In the genomic region with DNA sequence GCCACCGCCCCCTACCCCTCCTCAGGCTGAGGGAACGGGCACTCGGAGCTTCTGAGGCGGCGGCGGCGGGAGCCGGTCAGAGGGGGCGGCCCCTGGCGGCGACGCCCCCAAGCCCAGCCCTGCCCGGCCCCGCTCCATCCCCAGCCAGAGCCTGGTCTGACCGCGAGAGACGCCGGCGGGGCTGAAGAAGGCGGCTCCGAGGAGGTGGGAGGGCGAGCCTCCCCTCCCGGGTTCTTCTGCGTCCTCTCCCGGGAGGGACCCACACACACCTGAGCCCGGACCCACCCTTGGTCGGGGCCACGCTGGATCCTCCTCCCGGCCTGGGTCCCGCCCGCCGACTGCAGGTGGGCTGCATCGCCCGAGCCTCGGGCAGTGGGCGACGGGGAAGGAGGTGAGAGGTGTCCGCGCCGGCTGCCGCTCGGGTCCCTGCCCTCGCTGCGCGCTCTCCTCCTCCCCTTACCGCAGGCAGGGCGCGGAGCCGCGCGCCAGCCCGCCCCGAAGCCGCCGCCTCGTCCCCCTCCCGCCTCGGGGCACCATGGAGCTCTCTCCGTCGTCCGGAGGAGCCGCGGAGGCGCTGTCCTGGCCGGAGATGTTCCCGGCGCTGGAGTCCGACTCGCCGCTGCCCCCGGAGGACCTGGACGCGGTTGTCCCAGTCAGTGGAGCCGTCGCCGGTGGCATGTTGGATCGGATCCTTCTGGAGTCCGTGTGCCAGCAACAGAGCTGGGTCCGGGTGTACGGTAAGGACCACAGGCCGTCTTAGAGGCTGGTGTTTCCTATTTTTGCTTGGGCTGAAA, we compare ENCODE assay signal across 8 cellular contexts. TPM values are rescaled to one million over a fixed set of nuclear protein-coding genes. Genes with fewer than 3 reads are reported as not detected.
A peak's percentile ranks its signal among the peaks of the same experiment; 100 is the strongest.
DNase-seq lines count a peak whose midpoint lies in the region; ATAC-seq and TF ChIP-seq lines count a peak whose summit lies in the region.

A gene (plus strand): TSS at position 147 of the 794 bp plus-strand sequence. CDS start 389 bp downstream, at position 536.

- CTCF ChIA-PET in OCI-LY7 (lab: Charles Lee; ENCODE audit: unreplicated experiment) = no interaction called here

- H3K36me3 ChIP-seq in OCI-LY7 (ENCODE audit: insufficient read depth, low read length) (no peaks in the 10 kb centered on the region), sigmoid colon (no peaks in the 10 kb centered on the region)

- no peaks in the 10 kb centered on the region for H3K79me2 ChIP-seq in OCI-LY7 (ENCODE audit: insufficient read depth, low read depth, low read length)

- H3K27me3 ChIP-seq in sigmoid colon = no peaks in the 10 kb centered on the region

- H3K9me2 ChIP-seq in OCI-LY7 (ENCODE audit: insufficient read depth, low read length) = no peaks in the 10 kb centered on the region

- intact Hi-C loops in OCI-LY7 (cut with micrococcal nuclease; ENCODE audit: unreplicated experiment) = no loop called here
- intact Hi-C loops in sigmoid colon (cut with DNase I) = loop anchor here (2.0 to 10.0 kb wide), 3 partner anchors 57 to 931 kb away; a partner anchor contains a TSS

- no peak for TF ChIP-seq POLR2A in sigmoid colon (IDR thresholded peaks at IDR 0.05)

- ATAC-seq in GM19351 (IDR thresholded peaks at IDR 0.05; ENCODE audit: unreplicated experiment) = peak; percentile 59
- peak; percentile 57 for ATAC-seq in HG03354 (IDR thresholded peaks at IDR 0.05; ENCODE audit: poor library complexity, severe bottlenecking, unreplicated experiment)

- no peak within 1 kb of the TSS for H3K27ac ChIP-seq in OCI-LY7 (ENCODE audit: low read depth, low read length, poor library complexity, severe bottlenecking)
- peak within 1 kb of the TSS; percentile 81 for H3K27ac ChIP-seq in caudate nucleus (ENCODE audit: low read depth, low read length)
- H3K27ac ChIP-seq in sigmoid colon = peak within 1 kb of the TSS; percentile 84 to 96 (median 95)

- no peak for TF ChIP-seq EP300 in sigmoid colon (IDR thresholded peaks at IDR 0.05)

- DNase-seq in DMS 273 (lab: John Stamatoyannopoulos, UW; ENCODE audit: unreplicated experiment) (peak; percentile 81), OCI-LY7 (ENCODE audit: low spot score) (no peak), caudate nucleus (lab: John Stamatoyannopoulos, UW) (peak in 57 of 61 donors; percentile 9 to 78 (median 49)), iPS-NIHi7 (ENCODE audit: extremely low spot score) (peak; percentile 87), sigmoid colon (peak; percentile 81), NAMALWA (ENCODE audit: low spot score) (no peak)

- peak within 1 kb of the TSS; percentile 23; the same call in 1 of the 2 replicates for H2AFZ ChIP-seq in OCI-LY7 (ENCODE audit: low read length)

- H3K4me3 ChIP-seq in OCI-LY7 (ENCODE audit: low read depth, low read length, poor library complexity, severe bottlenecking) = peak within 1 kb of the TSS; percentile 64
- H3K4me3 ChIP-seq in sigmoid colon = peak within 1 kb of the TSS; percentile 87 to 96 (median 92)

- TF ChIP-seq CTCF in OCI-LY7 (conservative IDR thresholded peaks at IDR 0.05; ENCODE audit: low read length) = no peak; the same call in 1 of the 2 replicates
- peak in 2 of 4 experiments; percentile 27 for TF ChIP-seq CTCF in sigmoid colon (IDR thresholded peaks at IDR 0.05)

- H3K4me2 ChIP-seq in OCI-LY7 (ENCODE audit: low read length) = peak within 1 kb of the TSS; percentile 59

- H3K4me1 ChIP-seq in OCI-LY7 (ENCODE audit: insufficient read depth, low read length, poor library complexity, severe bottlenecking) = no peaks in the 10 kb centered on the region
- peaks cover 0 to 53% (median 41%) of the 10 kb centered on the region in 4 donors for H3K4me1 ChIP-seq in sigmoid colon

- no TSS peak for BruUV-seq in OCI-LY7 (replicated peaks; lab: Mats Ljungman, UMichigan)

- POLR2A ChIA-PET in OCI-LY7 (lab: Charles Lee) = interaction anchor here (0.6 kb wide), 1 partner anchor 41 kb away, joined by 4 read pairs; no protein-coding TSS in a partner anchor

- no peaks in the 10 kb centered on the region for H3K9me3 ChIP-seq in OCI-LY7 (ENCODE audit: low read length)
- no peaks in the 10 kb centered on the region for H3K9me3 ChIP-seq in sigmoid colon

- H4K20me1 ChIP-seq in OCI-LY7 (ENCODE audit: insufficient read depth, low read length) = no peaks in the 10 kb centered on the region

- WGBS in sigmoid colon, 2 donors = 1% methylated on average over 81 of the region's 81 CpGs

RNA-seq across cellular contexts. Expression of the gene that starts here (rescaled TPM):
- 0.09 TPM in 1 of 2 replicates, not detected in the other for total RNA-seq in OCI-LY7 (2014; rRNA removed; shearing (Covaris generic))
- 0.27 and 0.31 TPM in 2 replicates for total RNA-seq in OCI-LY7 (2022)
- 10 to 100 TPM; 11.1 to 25.5 (median 18.9) TPM for total RNA-seq in sigmoid colon
- polyA plus RNA-seq in sigmoid colon = 1 to 10 TPM in 2 of 3 donors, under 1 TPM in 1; 0.92 to 3.0 (median 1.2) TPM

Comparison
In these comparisons a context has a peak if more than half of its experiments do, and no peak if none do; other contexts are left out.
1. RNA of the gene that starts here (total RNA-seq): 11.1 to 25.5 TPM in sigmoid colon; 0.09 to 0.31 TPM in OCI-LY7; every median in the first group is over 4 times any median in the second.
2. DNase-seq: peak in DMS 273 (single experiment), caudate nucleus (57 of 61), iPS-NIHi7 (single experiment) and sigmoid colon (single experiment); none in OCI-LY7 (single experiment) and NAMALWA (single experiment).